ENCODE assay signal across 19 cellular contexts in genomic region chr14:104561661-104562495, GRCh38. TPM values are rescaled to one million over a fixed set of nuclear protein-coding genes. Genes with fewer than 3 reads are reported as not detected.
DNase-seq lines count a peak whose midpoint lies in the region; ATAC-seq and TF ChIP-seq lines count a peak whose summit lies in the region.
"Had no signal": no experiment of that assay in that cellular context is flagged by ENCODE, and none has a peak within 500 bp of the region (broad histone marks: within the 10 kb centered on the region; RNA-seq: fewer than 3 reads in every experiment).

No MANE protein-coding gene starts in this region.

- H2BK20ac ChIP-seq in IMR-90 (ENCODE audit: low read depth, low read length) = no peak overlapping the region

- H3K14ac ChIP-seq in IMR-90 (replicated peaks; ENCODE audit: low read depth, low read length) = no peak overlapping the region
- H3K14ac ChIP-seq in neuronal stem cell (ENCODE audit: low read length) = no peak overlapping the region

- TF ChIP-seq CTCF in IMR-90 (conservative IDR thresholded peaks at IDR 0.05; ENCODE audit: low read depth, low read length) = no peak

- H3K4me1 ChIP-seq in IMR-90 (ENCODE audit: control insufficient read depth, insufficient read depth, low read length) = no peaks in the 10 kb centered on the region
- H3K4me1 ChIP-seq in right cardiac atrium (ENCODE audit: control insufficient read depth, insufficient read depth, low read length) = no peaks in the 10 kb centered on the region
- H3K4me1 ChIP-seq in neuronal stem cell (ENCODE audit: control insufficient read depth in 2 of 2, insufficient read depth in 1 of 2, low read depth in 1 of 2, low read length in 2 of 2) = peaks cover 5 to 11% of the 10 kb centered on the region in 2 donors

- H3K4ac ChIP-seq in IMR-90 (ENCODE audit: low read depth, low read length) = no peak overlapping the region
- H3K4ac ChIP-seq in neuronal stem cell (ENCODE audit: low read length) = no peak overlapping the region

- no peak overlapping the region for H2BK5ac ChIP-seq in IMR-90 (ENCODE audit: low read depth, low read length, poor library complexity, severe bottlenecking)
- H2BK5ac ChIP-seq in neuronal stem cell (ENCODE audit: low read length) = no peak overlapping the region

- no peaks in the 10 kb centered on the region for H3K9me1 ChIP-seq in IMR-90 (ENCODE audit: insufficient read depth, low read length)

- TF ChIP-seq POLR2A in IMR-90 (IDR thresholded peaks at IDR 0.05; ENCODE audit: low read depth, low read length) = no peak

- H3K27ac ChIP-seq in IMR-90 (ENCODE audit: insufficient read depth, low read length) (no peak overlapping the region), right cardiac atrium (ENCODE audit: low read length) (no peak overlapping the region), neuronal stem cell (replicated peaks; ENCODE audit: low read length) (no peak overlapping the region)
- H3K27ac ChIP-seq: 22Rv1, PC-9 had no signal

- no peak overlapping the region for H4K91ac ChIP-seq in IMR-90 (ENCODE audit: insufficient read depth, low read depth, low read length)
- H4K91ac ChIP-seq in neuronal stem cell (ENCODE audit: low read depth, low read length, poor library complexity) = no peak overlapping the region

- TF ChIP-seq RAD21 in IMR-90 (IDR thresholded peaks at IDR 0.05; ENCODE audit: low read length) = no peak

- CTCF ChIA-PET in IMR-90 (lab: Yijun Ruan, JAX) = no interaction called here

- no peak overlapping the region for H2BK12ac ChIP-seq in neuronal stem cell (ENCODE audit: low read length)

- H3K4me2 ChIP-seq in IMR-90 (ENCODE audit: low read depth, low read length) (no peak overlapping the region), neuronal stem cell (ENCODE audit: insufficient read depth, low read length, poor library complexity, severe bottlenecking) (no peak overlapping the region)
- H3K4me2 ChIP-seq: PC-9 had no signal

- POLR2A ChIA-PET in IMR-90 (lab: Charles Lee; ENCODE audit: unreplicated experiment) = no interaction called here

- in situ Hi-C loops in IMR-90 (cut with MboI; ENCODE audit: low sequenced_read_pairs) = loop anchor here (25.0 kb wide), 1 partner anchor 475 kb away; the partner anchor contains the start of gene ASPG
- in situ Hi-C loops in ACHN (cut with HindIII; ENCODE audit: low pct_ligation_motif_present, low pct_unique_long_range_greater_than_20kb, low sequenced_read_pairs) = no loop called here

- no peak overlapping the region for H3K9ac ChIP-seq in IMR-90 (ENCODE audit: low read depth, low read length)
- H3K9ac ChIP-seq in neuronal stem cell (ENCODE audit: low read depth, low read length, poor library complexity) = no peak overlapping the region

- H3K27me3 ChIP-seq in IMR-90 (ENCODE audit: control insufficient read depth, insufficient read depth, low read length) (peaks cover 4% of the 10 kb centered on the region; the same call in 1 of the 2 replicates), right cardiac atrium (ENCODE audit: control insufficient read depth, insufficient read depth) (no peaks in the 10 kb centered on the region), neuronal stem cell (ENCODE audit: control insufficient read depth in 3 of 3, insufficient read depth in 3 of 3, low read depth in 1 of 3, low read length in 3 of 3) (peaks cover 0 to 57% (median 0%) of the 10 kb centered on the region in 3 experiments)

- H2BK15ac ChIP-seq in IMR-90 (ENCODE audit: low read depth, low read length) (no peak overlapping the region), neuronal stem cell (ENCODE audit: low read length) (no peak overlapping the region)

- H3K56ac ChIP-seq in IMR-90 (ENCODE audit: extremely low read depth, insufficient read depth, low read length) = no peak overlapping the region

- no peak overlapping the region for H2BK120ac ChIP-seq in IMR-90 (ENCODE audit: low read depth, low read length)
- H2BK120ac ChIP-seq in neuronal stem cell (ENCODE audit: low read depth, low read length) = no peak overlapping the region

- intact Hi-C loops in IMR-90 (cut with micrococcal nuclease) = no loop called here
- intact Hi-C loops in right cardiac atrium (cut with DNase I) = loop anchor here (2.0 to 10.0 kb wide), 4 partner anchors 423 to 487 kb away; partner anchors contain the start of genes ASPG (in 1 of the 4) and KIF26A (in 1 of the 4)

- ATAC-seq in IMR-90 (ENCODE audit: low read depth) (no peak), right cardiac atrium (no peak)
- ATAC-seq: K562 had no signal

- BruUV-seq in IMR-90 (replicated peaks; lab: Mats Ljungman, UMichigan) = no TSS peak

- no peak overlapping the region for H4K5ac ChIP-seq in IMR-90 (ENCODE audit: low read depth, low read length)

- dilution Hi-C loops in IMR-90 (cut with HindIII; ENCODE audit: low sequenced_read_pairs, unreplicated experiment) = no loop called here

- WGBS in IMR-90 (ENCODE audit: extremely low coverage in 2 of 2, insufficient read length in 1 of 2), 2 experiments = 38% methylated on average over 4 of the region's 21 CpGs; no CpG with 5 or more reads in 1 of the 2 experiments
- 77% methylated on average over 21 of the region's 21 CpGs for WGBS in right cardiac atrium
- WGBS in neuronal stem cell (ENCODE audit: extremely low coverage in 2 of 2, insufficient read length in 2 of 2, insufficient replicate concordance in 1 of 2), 2 donors = no CpG with 5 or more reads among the region's 21 CpGs

- H3K36me3 ChIP-seq in IMR-90 (ENCODE audit: control insufficient read depth, insufficient read depth, low read length) (no peaks in the 10 kb centered on the region), neuronal stem cell (replicated peaks in 1 of 2; ENCODE audit: control insufficient read depth in 2 of 2, insufficient read depth in 2 of 2, low read length in 2 of 2) (no peaks in the 10 kb centered on the region)

- no peaks in the 10 kb centered on the region for H4K20me1 ChIP-seq in IMR-90 (ENCODE audit: insufficient read depth, low read length)

- no peak overlapping the region for H3K4me3 ChIP-seq in IMR-90 (ENCODE audit: insufficient read depth, low read depth, low read length)
- no peak overlapping the region for H3K4me3 ChIP-seq in right cardiac atrium (ENCODE audit: low read length)
- H3K4me3 ChIP-seq in neuronal stem cell (ENCODE audit: low read length in 2 of 2) = no peak overlapping the region
- H3K4me3 ChIP-seq: K562, PC-9 had no signal

- no peak overlapping the region for H2AK9ac ChIP-seq in IMR-90 (replicated peaks; ENCODE audit: low read depth, low read length, poor library complexity)

- H3K9me3 ChIP-seq in IMR-90 (ENCODE audit: control insufficient read depth, insufficient read depth, low read length) (no peaks in the 10 kb centered on the region), right cardiac atrium (ENCODE audit: control insufficient read depth, low read length) (no peaks in the 10 kb centered on the region), neuronal stem cell (replicated peaks in 1 of 2; ENCODE audit: control insufficient read depth in 2 of 2, insufficient read depth in 1 of 2, low read depth in 1 of 2, low read length in 2 of 2) (no peaks in the 10 kb centered on the region)

- H3K79me1 ChIP-seq in IMR-90 (ENCODE audit: low read depth in 1 of 2, low read length in 2 of 2) = no peaks in the 10 kb centered on the region
- H3K79me1 ChIP-seq in neuronal stem cell (ENCODE audit: low read depth, low read length) = peaks cover 2% of the 10 kb centered on the region

- no peak overlapping the region for H4K8ac ChIP-seq in IMR-90 (ENCODE audit: low read depth in 2 of 2, low read length in 2 of 2)
- no peak overlapping the region for H4K8ac ChIP-seq in neuronal stem cell (ENCODE audit: low read depth, low read length)

- H3K23ac ChIP-seq in IMR-90 (ENCODE audit: low read depth, low read length) (no peak overlapping the region), neuronal stem cell (ENCODE audit: low read depth, low read length, poor library complexity) (no peak overlapping the region)

- H2AFZ ChIP-seq in IMR-90 (replicated peaks; ENCODE audit: low read length, poor library complexity) (peak overlapping the region; percentile 63), neuronal stem cell (ENCODE audit: low read length) (no peak overlapping the region)
- H2AFZ ChIP-seq: PC-9 had no signal

- H2AK5ac ChIP-seq in IMR-90 (ENCODE audit: low read depth, low read length) (no peak overlapping the region), neuronal stem cell (ENCODE audit: low read depth, low read length) (no peak overlapping the region)

- H3K18ac ChIP-seq in IMR-90 (ENCODE audit: low read depth, low read length) (no peak overlapping the region), neuronal stem cell (ENCODE audit: low read length) (peak overlapping the region; percentile 39)

- DNase-seq in DMS79 treated with DMSO at 0.1 percent for 48 hours (lab: John Stamatoyannopoulos, UW) (peak; percentile 33), DMS79 (lab: John Stamatoyannopoulos, UW) (no peak), IMR-90 (no peak), right cardiac atrium (peak; percentile 8 to 32 (median 20)), neuronal stem cell (ENCODE audit: low spot score) (no peak), hepatic stellate cell (ENCODE audit: low spot score) (no peak), NCI-H2029 (lab: John Stamatoyannopoulos, UW) (no peak), ACHN (no peak)
- DNase-seq: EL, H7, HFFc6, NCI-H1092, NCI-H1436, NCI-H187 treated with DMSO at 0.1 percent for 48 hours, PC-9 had no signal

TF ChIP-seq in IMR-90, 13 proteins besides CTCF, POLR2A, EP300 and RAD21:
- TF ChIP-seq FOS (IDR thresholded peaks at IDR 0.05; ENCODE audit: low read depth, low read length) = no peak

RNA-seq across cellular contexts. Expression of gene C14orf180, which starts 17.7 kb away (rescaled TPM):
- total RNA-seq in IMR-90 (2012; rRNA removed) = not detected in 2 replicates
- not detected in 2 replicates for polyA plus RNA-seq in IMR-90 (2012; rRNA removed)
- polyA plus RNA-seq in IMR-90 (2012; cell fraction: cytosol; rRNA removed) = not detected in 2 replicates
- 0.07 TPM in 1 of 2 replicates, not detected in the other for polyA plus RNA-seq in IMR-90 (2012; cell fraction: nucleus; rRNA removed; ENCODE audit: low replicate concordance)
- total RNA-seq in right cardiac atrium = 100 to 1,000 TPM in 3 of 4 donors, 10 to 100 TPM in 1; 56.5 to 117 (median 104) TPM
- 153 TPM for polyA plus RNA-seq in right cardiac atrium
- not detected for polyA plus RNA-seq in neuronal stem cell (2013, experiment 1 of 2)
- polyA plus RNA-seq in neuronal stem cell (2013, experiment 2 of 2) = not detected
- total RNA-seq: H7, HFFc6, K562, NCI-H460, PC-9 had no signal
- polyA plus RNA-seq: CD14-positive monocyte, K562 had no signal

RNA-seq across cellular contexts. Expression of gene TMEM179, which starts 42.7 kb away (rescaled TPM):
- total RNA-seq in IMR-90 (2012; rRNA removed) (not detected in 2 replicates), right cardiac atrium (1 to 10 TPM in 2 of 4 donors, under 1 TPM in 2; 0.57 to 2.2 (median 0.94) TPM)
- polyA plus RNA-seq in IMR-90 (2012; rRNA removed) (not detected in 2 replicates), right cardiac atrium (1.4 TPM)
- polyA plus RNA-seq in IMR-90 (2012; cell fraction: cytosol; rRNA removed) = 0.12 TPM in 1 of 2 replicates, not detected in the other
- polyA plus RNA-seq in IMR-90 (2012; cell fraction: nucleus; rRNA removed; ENCODE audit: low replicate concordance) = 0.04 and 0.05 TPM in 2 replicates
- polyA plus RNA-seq in neuronal stem cell (2013, experiment 1 of 2) = 3.0 TPM
- 2.8 TPM for polyA plus RNA-seq in neuronal stem cell (2013, experiment 2 of 2)
- total RNA-seq: HFFc6, K562, PC-9 had no signal
- polyA plus RNA-seq: CD14-positive monocyte, K562 had no signal

Comparison
In these comparisons a context has a peak if more than half of its experiments do, and no peak if none do; other contexts are left out.
1. DNase-seq: peak in DMS79 treated with DMSO at 0.1 percent for 48 hours (single experiment) and right cardiac atrium (3 of 3); none in DMS79 (single experiment), IMR-90 (single experiment), neuronal stem cell (single experiment), hepatic stellate cell (single experiment), NCI-H2029 (single experiment) and ACHN (single experiment).
2. RNA of gene C14orf180, which starts 17.7 kb away (total RNA-seq): 56.5 to 117 TPM in right cardiac atrium; not detected in IMR-90; every median in the first group is over 10 times any median in the second.